ENCODE assay signal across 21 cellular contexts in the genomic region with DNA sequence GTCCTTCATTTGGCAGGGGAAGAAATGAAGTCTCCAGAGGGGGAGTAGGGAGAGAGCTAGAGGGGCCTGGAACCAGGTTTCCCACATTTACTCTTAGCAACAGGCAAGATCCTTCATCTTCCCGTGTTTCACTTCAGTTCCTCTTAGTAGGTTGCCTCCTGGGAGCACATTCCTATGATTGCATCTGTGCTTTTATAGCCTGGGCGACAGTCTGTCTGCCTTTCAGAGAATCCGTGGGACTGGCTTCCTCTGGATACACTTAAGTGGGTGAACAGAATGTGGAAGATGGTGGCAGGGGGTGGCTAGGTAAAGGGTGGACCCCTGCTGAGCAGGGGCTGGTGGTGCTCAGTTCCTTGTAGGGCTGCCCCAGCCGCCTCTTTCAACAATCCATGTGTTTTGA. TPM values are rescaled to one million over a fixed set of nuclear protein-coding genes. Genes with fewer than 3 reads are reported as not detected.
A peak's percentile ranks its signal among the peaks of the same experiment; 100 is the strongest.
DNase-seq lines count a peak whose midpoint lies in the region; ATAC-seq, FAIRE-seq and TF ChIP-seq lines count a peak whose summit lies in the region.
"Had no signal": no experiment of that assay in that cellular context is flagged by ENCODE, and none has a peak within 500 bp of the region (broad histone marks: within the 10 kb centered on the region; RNA-seq: fewer than 3 reads in every experiment).

No MANE protein-coding gene starts in this region.

- H2BK120ac ChIP-seq in IMR-90 (ENCODE audit: low read depth, low read length) (no peak overlapping the region), neuronal stem cell (ENCODE audit: low read depth, low read length) (no peak overlapping the region)

- peak overlapping the region; percentile 42 for H3K4me3 Mint-ChIP-seq in astrocyte (ENCODE audit: unreplicated experiment)
- H3K4me3 Mint-ChIP-seq: CD14-positive monocyte had no signal

- H3K9ac ChIP-seq in IMR-90 (ENCODE audit: low read depth, low read length) (no peak overlapping the region), astrocyte (ENCODE audit: low read length) (no peak overlapping the region), neuronal stem cell (ENCODE audit: low read depth, low read length, poor library complexity) (no peak overlapping the region)

- H3K4me2 ChIP-seq in IMR-90 (ENCODE audit: low read depth, low read length): no peak overlapping the region
- no peak overlapping the region for H3K4me2 ChIP-seq in astrocyte (ENCODE audit: low read length)
- no peak overlapping the region for H3K4me2 ChIP-seq in neuronal stem cell (ENCODE audit: insufficient read depth, low read length, poor library complexity, severe bottlenecking)

- H4K20me1 ChIP-seq in IMR-90 (ENCODE audit: insufficient read depth, low read length) (peaks cover 65% of the 10 kb centered on the region), astrocyte (ENCODE audit: insufficient read depth, low read length) (peaks cover 90% of the 10 kb centered on the region)

- H3K36me3 ChIP-seq in IMR-90 (ENCODE audit: control insufficient read depth, insufficient read depth, low read length): no peaks in the 10 kb centered on the region
- no peaks in the 10 kb centered on the region for H3K36me3 ChIP-seq in astrocyte (ENCODE audit: insufficient read depth, low read length)
- peaks cover 4 to 14% of the 10 kb centered on the region in 2 donors for H3K36me3 ChIP-seq in neuronal stem cell (replicated peaks in 1 of 2; ENCODE audit: control insufficient read depth in 2 of 2, insufficient read depth in 2 of 2, low read length in 2 of 2)

- peaks cover 50% of the 10 kb centered on the region for H3K4me1 Mint-ChIP-seq in astrocyte (ENCODE audit: low read depth, unreplicated experiment)

- H3K36me3 Mint-ChIP-seq in astrocyte (ENCODE audit: low read depth, unreplicated experiment): no peaks in the 10 kb centered on the region

- H2BK20ac ChIP-seq in IMR-90 (ENCODE audit: low read depth, low read length): no peak overlapping the region

- peak overlapping the region; percentile 1 for H2BK5ac ChIP-seq in IMR-90 (ENCODE audit: low read depth, low read length, poor library complexity, severe bottlenecking)
- no peak overlapping the region for H2BK5ac ChIP-seq in neuronal stem cell (ENCODE audit: low read length)

- no peak overlapping the region; the same call in 1 of the 2 replicates for H4K5ac ChIP-seq in IMR-90 (ENCODE audit: low read depth, low read length)

- H3K9me3 Mint-ChIP-seq in astrocyte (ENCODE audit: unreplicated experiment): no peaks in the 10 kb centered on the region

- H3K4ac ChIP-seq in IMR-90 (ENCODE audit: low read depth, low read length) (no peak overlapping the region), neuronal stem cell (ENCODE audit: low read length) (no peak overlapping the region)

- dilution Hi-C loops in IMR-90 (cut with HindIII; ENCODE audit: low sequenced_read_pairs, unreplicated experiment): no loop called here

- no peak for TF ChIP-seq RAD21 in IMR-90 (IDR thresholded peaks at IDR 0.05; ENCODE audit: low read length)

- POLR2A ChIA-PET in IMR-90 (lab: Charles Lee; ENCODE audit: unreplicated experiment): no interaction called here

- H3K9me3 ChIP-seq in IMR-90 (ENCODE audit: control insufficient read depth, insufficient read depth, low read length) (no peaks in the 10 kb centered on the region), astrocyte (ENCODE audit: insufficient read depth, low read depth, low read length) (no peaks in the 10 kb centered on the region), neuronal stem cell (replicated peaks in 1 of 2; ENCODE audit: control insufficient read depth in 2 of 2, insufficient read depth in 1 of 2, low read depth in 1 of 2, low read length in 2 of 2) (no peaks in the 10 kb centered on the region)
- H3K9me3 ChIP-seq: SJSA1 had no signal

- H3K23ac ChIP-seq in IMR-90 (ENCODE audit: low read depth, low read length) (no peak overlapping the region), neuronal stem cell (ENCODE audit: low read depth, low read length, poor library complexity) (no peak overlapping the region)

- TF ChIP-seq POLR2A in IMR-90 (IDR thresholded peaks at IDR 0.05; ENCODE audit: low read depth, low read length): no peak

- no peak overlapping the region for H2AK9ac ChIP-seq in IMR-90 (replicated peaks; ENCODE audit: low read depth, low read length, poor library complexity)

- H4K91ac ChIP-seq in IMR-90 (ENCODE audit: insufficient read depth, low read depth, low read length): no peak overlapping the region
- H4K91ac ChIP-seq in neuronal stem cell (ENCODE audit: low read depth, low read length, poor library complexity): no peak overlapping the region

- no peak overlapping the region for H2BK15ac ChIP-seq in IMR-90 (ENCODE audit: low read depth, low read length)
- no peak overlapping the region for H2BK15ac ChIP-seq in neuronal stem cell (ENCODE audit: low read length)

- no peak overlapping the region for H2BK12ac ChIP-seq in neuronal stem cell (ENCODE audit: low read length)

- no peaks in the 10 kb centered on the region for H3K27me3 Mint-ChIP-seq in astrocyte (ENCODE audit: low read depth, unreplicated experiment)

- H3K79me1 ChIP-seq in IMR-90 (ENCODE audit: low read depth in 1 of 2, low read length in 2 of 2): peaks cover 55 to 92% of the 10 kb centered on the region in 2 experiments
- H3K79me1 ChIP-seq in neuronal stem cell (ENCODE audit: low read depth, low read length): peaks cover 3% of the 10 kb centered on the region

- ATAC-seq in IMR-90 (ENCODE audit: low read depth) (no peak), foreskin keratinocyte (no peak)
- ATAC-seq: HCT116, Panc1 had no signal

- peak overlapping the region; percentile 91 for H3K27ac Mint-ChIP-seq in astrocyte (ENCODE audit: unreplicated experiment)

- H3K9me1 ChIP-seq in IMR-90 (ENCODE audit: insufficient read depth, low read length): peaks cover 40% of the 10 kb centered on the region

- H4K8ac ChIP-seq in IMR-90 (ENCODE audit: low read depth in 2 of 2, low read length in 2 of 2) (no peak overlapping the region), neuronal stem cell (ENCODE audit: low read depth, low read length) (no peak overlapping the region)

- no peak for DNase-seq in IMR-90
- no peak for DNase-seq in astrocyte (ENCODE audit: low read depth)
- no peak for DNase-seq in neuronal stem cell (ENCODE audit: low spot score)
- no peak for DNase-seq in foreskin keratinocyte
- DNase-seq in NCI-H748 treated with DMSO at 0.1 percent for 48 hours (lab: John Stamatoyannopoulos, UW): no peak
- DNase-seq in activated effector memory CD4-positive, alpha-beta T cell treated with anti-CD3 and anti-CD28 coated beads, Interleukin-2, amount 50 U/mL, for 16 hours: no peak
- DNase-seq: ACHN, AML-193, GDM1, GOT3, MM.1S, NCI-H1092, NCI-H146, NCI-H2081, NCI-H2171 treated with DMSO at 0.1 percent for 48 hours, NCI-H526 treated with DMSO at 0.1 percent for 48 hours had no signal

- H3K79me2 ChIP-seq in astrocyte (ENCODE audit: insufficient read depth, low read length): peaks cover 81% of the 10 kb centered on the region

- CTCF ChIA-PET in IMR-90 (lab: Yijun Ruan, JAX): no interaction called here

- WGBS in IMR-90 (ENCODE audit: extremely low coverage in 2 of 2, insufficient read length in 1 of 2), 2 experiments: 96% methylated on average over 3 of the region's 4 CpGs; no CpG with 5 or more reads in 1 of the 2 experiments
- no CpG with 5 or more reads among the region's 4 CpGs for WGBS in neuronal stem cell (ENCODE audit: extremely low coverage in 2 of 2, insufficient read length in 2 of 2, insufficient replicate concordance in 1 of 2), 2 donors

- TF ChIP-seq CTCF in IMR-90 (conservative IDR thresholded peaks at IDR 0.05; ENCODE audit: low read depth, low read length): no peak
- no peak for TF ChIP-seq CTCF in astrocyte (IDR thresholded peaks at IDR 0.05; ENCODE audit: insufficient read depth, low read depth, low read length)
- no peak for TF ChIP-seq CTCF in foreskin keratinocyte (conservative IDR thresholded peaks at IDR 0.05)

- H3K18ac ChIP-seq in IMR-90 (ENCODE audit: low read depth, low read length): peak overlapping the region; percentile 2; the same call in 1 of the 2 replicates
- peak overlapping the region; percentile 7 for H3K18ac ChIP-seq in neuronal stem cell (ENCODE audit: low read length)

- FAIRE-seq in astrocyte (lab: Jason Lieb, UNC): no peak

- H2AFZ ChIP-seq in IMR-90 (replicated peaks; ENCODE audit: low read length, poor library complexity) (no peak overlapping the region), astrocyte (ENCODE audit: low read depth, low read length) (no peak overlapping the region), neuronal stem cell (ENCODE audit: low read length) (no peak overlapping the region)

- in situ Hi-C loops in IMR-90 (cut with MboI; ENCODE audit: low sequenced_read_pairs): no loop called here

- BruUV-seq in IMR-90 (replicated peaks; lab: Mats Ljungman, UMichigan): no TSS peak

- no peak overlapping the region for H3K27ac ChIP-seq in IMR-90 (ENCODE audit: insufficient read depth, low read length)
- no peak overlapping the region for H3K27ac ChIP-seq in astrocyte (ENCODE audit: low read depth, low read length)
- no peak overlapping the region for H3K27ac ChIP-seq in neuronal stem cell (replicated peaks; ENCODE audit: low read length)
- peak overlapping the region; percentile 20 for H3K27ac ChIP-seq in temporal lobe (ENCODE audit: low read depth, low read length)
- H3K27ac ChIP-seq in foreskin keratinocyte: no peak overlapping the region
- H3K27ac ChIP-seq: SJSA1 had no signal

- H3K14ac ChIP-seq in IMR-90 (replicated peaks; ENCODE audit: low read depth, low read length): no peak overlapping the region
- H3K14ac ChIP-seq in neuronal stem cell (ENCODE audit: low read length): no peak overlapping the region

- H3K4me3 ChIP-seq in IMR-90 (ENCODE audit: insufficient read depth, low read depth, low read length): no peak overlapping the region
- no peak overlapping the region for H3K4me3 ChIP-seq in astrocyte (ENCODE audit: insufficient read depth, low read depth, low read length)
- no peak overlapping the region for H3K4me3 ChIP-seq in neuronal stem cell (ENCODE audit: low read length in 2 of 2)
- H3K4me3 ChIP-seq: SJSA1 had no signal

- 0 out of 2 replicates have a peak overlapping the region, but pooled peaks have one; percentile 18 for H2AK5ac ChIP-seq in IMR-90 (ENCODE audit: low read depth, low read length)
- H2AK5ac ChIP-seq in neuronal stem cell (ENCODE audit: low read depth, low read length): no peak overlapping the region

- H3K27me3 ChIP-seq in IMR-90 (ENCODE audit: control insufficient read depth, insufficient read depth, low read length): no peaks in the 10 kb centered on the region
- no peaks in the 10 kb centered on the region for H3K27me3 ChIP-seq in astrocyte (ENCODE audit: insufficient read depth, low read length)
- H3K27me3 ChIP-seq in neuronal stem cell (ENCODE audit: control insufficient read depth in 3 of 3, insufficient read depth in 3 of 3, low read depth in 1 of 3, low read length in 3 of 3): no peaks in the 10 kb centered on the region
- H3K27me3 ChIP-seq in foreskin keratinocyte: no peaks in the 10 kb centered on the region
- H3K27me3 ChIP-seq: SJSA1 had no signal

- no peak overlapping the region for H3K56ac ChIP-seq in IMR-90 (ENCODE audit: extremely low read depth, insufficient read depth, low read length)

- H3K4me1 ChIP-seq in IMR-90 (ENCODE audit: control insufficient read depth, insufficient read depth, low read length) (peaks cover 52% of the 10 kb centered on the region), astrocyte (ENCODE audit: insufficient read depth, low read length) (peaks cover 50% of the 10 kb centered on the region), neuronal stem cell (ENCODE audit: control insufficient read depth in 2 of 2, insufficient read depth in 1 of 2, low read depth in 1 of 2, low read length in 2 of 2) (peaks cover 3 to 25% of the 10 kb centered on the region in 2 donors), foreskin keratinocyte (peaks cover 18% of the 10 kb centered on the region)

- intact Hi-C loops in IMR-90 (cut with micrococcal nuclease): loop anchor here (5.0 kb wide), 1 partner anchor 33 kb away; the partner anchor contains the start of gene STK35

RNA-seq across cellular contexts. Expression of gene STK35, which starts 33.4 kb away (rescaled TPM):
- total RNA-seq in IMR-90 (2012; rRNA removed) (11.1 and 11.4 TPM in 2 replicates), astrocyte (18.1 and 18.6 TPM in 2 replicates), temporal lobe (9.8 TPM), foreskin keratinocyte (18.9 and 19.0 TPM in 2 replicates)
- polyA plus RNA-seq in IMR-90 (2012; rRNA removed) (12.0 and 12.6 TPM in 2 replicates), foreskin keratinocyte (6.6 and 7.9 TPM in 2 replicates)
- polyA plus RNA-seq in IMR-90 (2012; cell fraction: cytosol; rRNA removed): 6.9 and 9.3 TPM in 2 replicates
- polyA plus RNA-seq in IMR-90 (2012; cell fraction: nucleus; rRNA removed; ENCODE audit: low replicate concordance): 22.9 and 28.4 TPM in 2 replicates
- 25.6 TPM for polyA plus RNA-seq in neuronal stem cell (2013, experiment 1 of 2)
- 26.5 TPM for polyA plus RNA-seq in neuronal stem cell (2013, experiment 2 of 2)
